Comparison of ENCODE assay signal across 2 cellular contexts in the genomic region with DNA sequence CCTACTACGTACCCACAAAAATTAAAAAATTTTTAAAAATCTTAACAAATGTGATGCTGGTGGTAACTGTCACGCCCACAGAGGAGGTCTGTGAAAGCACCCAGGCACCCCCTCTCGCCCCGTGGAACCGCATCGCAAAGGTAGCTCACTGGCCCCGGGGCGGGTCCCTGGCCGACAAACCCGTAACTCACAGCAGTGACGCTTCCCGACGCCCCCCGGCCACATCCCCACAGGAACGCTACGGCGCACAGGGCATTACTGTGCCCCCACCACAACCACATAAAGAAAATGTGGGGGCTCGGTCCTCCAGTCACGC.
TF ChIP-seq lines count a peak whose summit lies in the region.

No MANE protein-coding gene starts in this region.

TF ChIP-seq in GM12878, 131 proteins besides CTCF, POLR2A, EP300 and RAD21:
- TF ChIP-seq, protein P1, sequence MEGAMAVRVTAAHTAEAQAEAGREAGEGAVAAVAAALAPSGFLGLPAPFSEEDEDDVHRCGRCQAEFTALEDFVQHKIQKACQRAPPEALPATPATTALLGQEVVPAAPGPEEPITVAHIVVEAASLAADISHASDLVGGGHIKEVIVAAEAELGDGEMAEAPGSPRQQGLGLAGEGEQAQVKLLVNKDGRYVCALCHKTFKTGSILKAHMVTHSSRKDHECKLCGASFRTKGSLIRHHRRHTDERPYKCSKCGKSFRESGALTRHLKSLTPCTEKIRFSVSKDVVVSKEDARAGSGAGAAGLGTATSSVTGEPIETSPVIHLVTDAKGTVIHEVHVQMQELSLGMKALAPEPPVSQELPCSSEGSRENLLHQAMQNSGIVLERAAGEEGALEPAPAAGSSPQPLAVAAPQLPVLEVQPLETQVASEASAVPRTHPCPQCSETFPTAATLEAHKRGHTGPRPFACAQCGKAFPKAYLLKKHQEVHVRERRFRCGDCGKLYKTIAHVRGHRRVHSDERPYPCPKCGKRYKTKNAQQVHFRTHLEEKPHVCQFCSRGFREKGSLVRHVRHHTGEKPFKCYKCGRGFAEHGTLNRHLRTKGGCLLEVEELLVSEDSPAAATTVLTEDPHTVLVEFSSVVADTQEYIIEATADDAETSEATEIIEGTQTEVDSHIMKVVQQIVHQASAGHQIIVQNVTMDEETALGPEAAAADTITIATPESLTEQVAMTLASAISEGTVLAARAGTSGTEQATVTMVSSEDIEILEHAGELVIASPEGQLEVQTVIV (IDR thresholded peaks at IDR 0.05; ENCODE audit: borderline replicate concordance, partially characterized antibody) = no peak
- TF ChIP-seq CBFB (IDR thresholded peaks at IDR 0.05; ENCODE audit: low read depth) = peak; percentile 2; the same call in 1 of the 2 replicates
- TF ChIP-seq, protein P2, sequence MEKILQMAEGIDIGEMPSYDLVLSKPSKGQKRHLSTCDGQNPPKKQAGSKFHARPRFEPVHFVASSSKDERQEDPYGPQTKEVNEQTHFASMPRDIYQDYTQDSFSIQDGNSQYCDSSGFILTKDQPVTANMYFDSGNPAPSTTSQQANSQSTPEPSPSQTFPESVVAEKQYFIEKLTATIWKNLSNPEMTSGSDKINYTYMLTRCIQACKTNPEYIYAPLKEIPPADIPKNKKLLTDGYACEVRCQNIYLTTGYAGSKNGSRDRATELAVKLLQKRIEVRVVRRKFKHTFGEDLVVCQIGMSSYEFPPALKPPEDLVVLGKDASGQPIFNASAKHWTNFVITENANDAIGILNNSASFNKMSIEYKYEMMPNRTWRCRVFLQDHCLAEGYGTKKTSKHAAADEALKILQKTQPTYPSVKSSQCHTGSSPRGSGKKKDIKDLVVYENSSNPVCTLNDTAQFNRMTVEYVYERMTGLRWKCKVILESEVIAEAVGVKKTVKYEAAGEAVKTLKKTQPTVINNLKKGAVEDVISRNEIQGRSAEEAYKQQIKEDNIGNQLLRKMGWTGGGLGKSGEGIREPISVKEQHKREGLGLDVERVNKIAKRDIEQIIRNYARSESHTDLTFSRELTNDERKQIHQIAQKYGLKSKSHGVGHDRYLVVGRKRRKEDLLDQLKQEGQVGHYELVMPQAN (conservative IDR thresholded peaks at IDR 0.05) = 0 out of 2 replicates have a peak, but pooled peaks have one; percentile 10
TF ChIP-seq in GM12878: peak in this region for 2.

TF ChIP-seq in liver, 16 proteins besides CTCF, POLR2A, EP300 and RAD21:
- TF ChIP-seq RXRA (IDR thresholded peaks at IDR 0.05) = no peak
- TF ChIP-seq EGR1 (IDR thresholded peaks at IDR 0.05; ENCODE audit: low read depth in 2 of 2) = no peak
- no peak for TF ChIP-seq HNF4A (conservative IDR thresholded peaks at IDR 0.05)
- TF ChIP-seq HNF4G (IDR thresholded peaks at IDR 0.05) = no peak
- no peak for TF ChIP-seq JUND (IDR thresholded peaks at IDR 0.05)
- TF ChIP-seq, protein P3, sequence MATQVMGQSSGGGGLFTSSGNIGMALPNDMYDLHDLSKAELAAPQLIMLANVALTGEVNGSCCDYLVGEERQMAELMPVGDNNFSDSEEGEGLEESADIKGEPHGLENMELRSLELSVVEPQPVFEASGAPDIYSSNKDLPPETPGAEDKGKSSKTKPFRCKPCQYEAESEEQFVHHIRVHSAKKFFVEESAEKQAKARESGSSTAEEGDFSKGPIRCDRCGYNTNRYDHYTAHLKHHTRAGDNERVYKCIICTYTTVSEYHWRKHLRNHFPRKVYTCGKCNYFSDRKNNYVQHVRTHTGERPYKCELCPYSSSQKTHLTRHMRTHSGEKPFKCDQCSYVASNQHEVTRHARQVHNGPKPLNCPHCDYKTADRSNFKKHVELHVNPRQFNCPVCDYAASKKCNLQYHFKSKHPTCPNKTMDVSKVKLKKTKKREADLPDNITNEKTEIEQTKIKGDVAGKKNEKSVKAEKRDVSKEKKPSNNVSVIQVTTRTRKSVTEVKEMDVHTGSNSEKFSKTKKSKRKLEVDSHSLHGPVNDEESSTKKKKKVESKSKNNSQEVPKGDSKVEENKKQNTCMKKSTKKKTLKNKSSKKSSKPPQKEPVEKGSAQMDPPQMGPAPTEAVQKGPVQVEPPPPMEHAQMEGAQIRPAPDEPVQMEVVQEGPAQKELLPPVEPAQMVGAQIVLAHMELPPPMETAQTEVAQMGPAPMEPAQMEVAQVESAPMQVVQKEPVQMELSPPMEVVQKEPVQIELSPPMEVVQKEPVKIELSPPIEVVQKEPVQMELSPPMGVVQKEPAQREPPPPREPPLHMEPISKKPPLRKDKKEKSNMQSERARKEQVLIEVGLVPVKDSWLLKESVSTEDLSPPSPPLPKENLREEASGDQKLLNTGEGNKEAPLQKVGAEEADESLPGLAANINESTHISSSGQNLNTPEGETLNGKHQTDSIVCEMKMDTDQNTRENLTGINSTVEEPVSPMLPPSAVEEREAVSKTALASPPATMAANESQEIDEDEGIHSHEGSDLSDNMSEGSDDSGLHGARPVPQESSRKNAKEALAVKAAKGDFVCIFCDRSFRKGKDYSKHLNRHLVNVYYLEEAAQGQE (IDR thresholded peaks at IDR 0.05) = no peak
- TF ChIP-seq TAF1 (conservative IDR thresholded peaks at IDR 0.05) = no peak
- TF ChIP-seq NR2F2 (IDR thresholded peaks at IDR 0.05) = no peak
